Comparison of ENCODE assay signal across 1 cellular context in the genomic region with DNA sequence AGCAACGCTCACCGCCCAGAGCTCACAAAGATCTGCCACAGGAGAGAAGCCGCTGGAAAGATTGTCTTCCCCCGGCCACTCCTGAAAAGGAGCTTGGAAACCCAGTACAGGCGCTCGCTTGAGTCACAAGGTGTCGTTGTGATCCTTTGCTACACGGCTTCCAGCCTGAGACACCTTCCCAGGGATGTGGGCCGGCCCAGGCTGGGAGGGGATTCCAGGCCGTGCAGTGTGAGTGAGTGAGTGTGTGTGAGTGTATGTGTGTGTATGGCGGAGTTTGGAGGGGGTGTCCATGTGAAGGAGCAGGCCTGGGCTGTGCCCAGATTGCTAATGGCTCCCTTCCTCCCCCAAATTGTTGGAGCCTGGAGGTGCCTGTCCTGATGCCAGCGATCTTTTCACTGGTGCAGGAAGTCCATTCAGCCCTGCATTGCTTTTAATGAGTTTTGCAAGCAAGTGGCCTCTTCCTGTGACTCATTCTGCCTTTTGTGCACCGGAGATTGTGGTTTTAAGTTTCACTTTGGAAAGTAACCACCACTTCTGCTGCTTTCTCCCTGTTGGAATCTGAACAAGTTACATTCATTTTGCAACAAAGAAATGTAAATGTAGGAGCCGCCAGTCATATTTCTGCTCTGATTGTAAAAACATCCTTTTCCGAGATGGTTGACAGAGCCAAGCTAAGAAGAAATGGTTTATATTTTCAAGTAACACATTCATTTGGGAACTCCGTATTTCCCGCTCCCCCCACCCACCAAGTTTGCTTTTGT.
TF ChIP-seq lines count a peak whose summit lies in the region.

No MANE protein-coding gene starts in this region.

TF ChIP-seq in HepG2, 621 proteins besides CTCF, POLR2A, EP300 and RAD21 (continued from another document and continues in another):
- TF ChIP-seq, protein P1, sequence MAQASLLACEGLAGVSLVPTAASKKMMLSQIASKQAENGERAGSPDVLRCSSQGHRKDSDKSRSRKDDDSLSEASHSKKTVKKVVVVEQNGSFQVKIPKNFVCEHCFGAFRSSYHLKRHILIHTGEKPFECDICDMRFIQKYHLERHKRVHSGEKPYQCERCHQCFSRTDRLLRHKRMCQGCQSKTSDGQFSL (CRISPR knock-in tag; IDR thresholded peaks at IDR 0.05) = no peak
- TF ChIP-seq NFATC3 (CRISPR knock-in tag; IDR thresholded peaks at IDR 0.05) (peak; percentile 86; the same call in 1 of the 2 replicates), POLR2AphosphoS2 (IDR thresholded peaks at IDR 0.05; ENCODE audit: low read depth, low read length) (no peak), MED13 (CRISPR knock-in tag; IDR thresholded peaks at IDR 0.05) (no peak), SIN3A (IDR thresholded peaks at IDR 0.05; ENCODE audit: borderline replicate concordance, low read depth, low read length) (0 out of 2 replicates have a peak, but pooled peaks have one; percentile 31), ZNF431 (CRISPR knock-in tag; IDR thresholded peaks at IDR 0.05; ENCODE audit: borderline replicate concordance, low read depth) (0 out of 2 replicates have a peak, but pooled peaks have one; percentile 60), TOPORS (CRISPR knock-in tag; IDR thresholded peaks at IDR 0.05) (no peak), ZNF552 (CRISPR knock-in tag; IDR thresholded peaks at IDR 0.05; ENCODE audit: borderline replicate concordance) (no peak; the same call in 1 of the 2 replicates), ZNF766 (CRISPR knock-in tag; IDR thresholded peaks at IDR 0.05; ENCODE audit: borderline replicate concordance) (no peak), CBFB (CRISPR knock-in tag; IDR thresholded peaks at IDR 0.05) (peak; percentile 95), THAP11 (CRISPR knock-in tag; IDR thresholded peaks at IDR 0.05) (peak; percentile 51; the same call in 1 of the 2 replicates), CREM (IDR thresholded peaks at IDR 0.05) (peak; percentile 82), CREM (CRISPR knock-in tag; IDR thresholded peaks at IDR 0.05) (no peak), ZNF484 (CRISPR knock-in tag; IDR thresholded peaks at IDR 0.05; ENCODE audit: borderline replicate concordance, low read depth) (no peak), JDP2 (CRISPR knock-in tag; IDR thresholded peaks at IDR 0.05; ENCODE audit: borderline replicate concordance) (no peak), ZNF768 (CRISPR knock-in tag; IDR thresholded peaks at IDR 0.05) (peak; percentile 18; the same call in 1 of the 2 replicates), IKZF1 (IDR thresholded peaks at IDR 0.05) (no peak), ZNF589 (CRISPR knock-in tag; conservative IDR thresholded peaks at IDR 0.05) (no peak), ZNF775 (CRISPR knock-in tag; IDR thresholded peaks at IDR 0.05; ENCODE audit: borderline replicate concordance) (no peak), KDM5B (CRISPR knock-in tag; IDR thresholded peaks at IDR 0.05; ENCODE audit: borderline replicate concordance) (0 out of 2 replicates have a peak, but pooled peaks have one; percentile 39), FLYWCH1 (CRISPR knock-in tag; IDR thresholded peaks at IDR 0.05) (no peak), KLF11 (CRISPR knock-in tag; IDR thresholded peaks at IDR 0.05) (peak; percentile 26; the same call in 1 of the 2 replicates), ZNF720 (CRISPR knock-in tag; IDR thresholded peaks at IDR 0.05) (no peak), TEAD3 (CRISPR knock-in tag; optimal IDR thresholded peaks at IDR 0.05; ENCODE audit: borderline replicate concordance) (peak; percentile 76), MIXL1 (CRISPR knock-in tag; IDR thresholded peaks at IDR 0.05) (peak; percentile 58; the same call in 1 of the 2 replicates), SMYD3 (CRISPR knock-in tag; IDR thresholded peaks at IDR 0.05) (no peak), NCOA2 (CRISPR knock-in tag; IDR thresholded peaks at IDR 0.05) (peak; percentile 88), ZNF121 (CRISPR knock-in tag; IDR thresholded peaks at IDR 0.05) (no peak), KAT7 (CRISPR knock-in tag; IDR thresholded peaks at IDR 0.05; ENCODE audit: borderline replicate concordance) (no peak), ZNF160 (CRISPR knock-in tag; IDR thresholded peaks at IDR 0.05) (0 out of 2 replicates have a peak, but pooled peaks have one; percentile 13), ZNF790 (CRISPR knock-in tag; IDR thresholded peaks at IDR 0.05; ENCODE audit: borderline replicate concordance) (peak; percentile 72; the same call in 1 of the 2 replicates), SRF (IDR thresholded peaks at IDR 0.05; ENCODE audit: low read depth, low read length) (no peak), SALL1 (CRISPR knock-in tag; IDR thresholded peaks at IDR 0.05) (peak; percentile 73), MTF1 (CRISPR knock-in tag; IDR thresholded peaks at IDR 0.05) (no peak), ZNF546 (CRISPR knock-in tag; conservative IDR thresholded peaks at IDR 0.05) (no peak)
- TF ChIP-seq, protein P2, sequence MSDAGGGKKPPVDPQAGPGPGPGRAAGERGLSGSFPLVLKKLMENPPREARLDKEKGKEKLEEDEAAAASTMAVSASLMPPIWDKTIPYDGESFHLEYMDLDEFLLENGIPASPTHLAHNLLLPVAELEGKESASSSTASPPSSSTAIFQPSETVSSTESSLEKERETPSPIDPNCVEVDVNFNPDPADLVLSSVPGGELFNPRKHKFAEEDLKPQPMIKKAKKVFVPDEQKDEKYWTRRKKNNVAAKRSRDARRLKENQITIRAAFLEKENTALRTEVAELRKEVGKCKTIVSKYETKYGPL (CRISPR knock-in tag; IDR thresholded peaks at IDR 0.05) = no peak
- TF ChIP-seq, protein P3, sequence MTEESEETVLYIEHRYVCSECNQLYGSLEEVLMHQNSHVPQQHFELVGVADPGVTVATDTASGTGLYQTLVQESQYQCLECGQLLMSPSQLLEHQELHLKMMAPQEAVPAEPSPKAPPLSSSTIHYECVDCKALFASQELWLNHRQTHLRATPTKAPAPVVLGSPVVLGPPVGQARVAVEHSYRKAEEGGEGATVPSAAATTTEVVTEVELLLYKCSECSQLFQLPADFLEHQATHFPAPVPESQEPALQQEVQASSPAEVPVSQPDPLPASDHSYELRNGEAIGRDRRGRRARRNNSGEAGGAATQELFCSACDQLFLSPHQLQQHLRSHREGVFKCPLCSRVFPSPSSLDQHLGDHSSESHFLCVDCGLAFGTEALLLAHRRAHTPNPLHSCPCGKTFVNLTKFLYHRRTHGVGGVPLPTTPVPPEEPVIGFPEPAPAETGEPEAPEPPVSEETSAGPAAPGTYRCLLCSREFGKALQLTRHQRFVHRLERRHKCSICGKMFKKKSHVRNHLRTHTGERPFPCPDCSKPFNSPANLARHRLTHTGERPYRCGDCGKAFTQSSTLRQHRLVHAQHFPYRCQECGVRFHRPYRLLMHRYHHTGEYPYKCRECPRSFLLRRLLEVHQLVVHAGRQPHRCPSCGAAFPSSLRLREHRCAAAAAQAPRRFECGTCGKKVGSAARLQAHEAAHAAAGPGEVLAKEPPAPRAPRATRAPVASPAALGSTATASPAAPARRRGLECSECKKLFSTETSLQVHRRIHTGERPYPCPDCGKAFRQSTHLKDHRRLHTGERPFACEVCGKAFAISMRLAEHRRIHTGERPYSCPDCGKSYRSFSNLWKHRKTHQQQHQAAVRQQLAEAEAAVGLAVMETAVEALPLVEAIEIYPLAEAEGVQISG (CRISPR knock-in tag; IDR thresholded peaks at IDR 0.05) = 0 out of 2 replicates have a peak, but pooled peaks have one; percentile 53
- TF ChIP-seq, protein P4, sequence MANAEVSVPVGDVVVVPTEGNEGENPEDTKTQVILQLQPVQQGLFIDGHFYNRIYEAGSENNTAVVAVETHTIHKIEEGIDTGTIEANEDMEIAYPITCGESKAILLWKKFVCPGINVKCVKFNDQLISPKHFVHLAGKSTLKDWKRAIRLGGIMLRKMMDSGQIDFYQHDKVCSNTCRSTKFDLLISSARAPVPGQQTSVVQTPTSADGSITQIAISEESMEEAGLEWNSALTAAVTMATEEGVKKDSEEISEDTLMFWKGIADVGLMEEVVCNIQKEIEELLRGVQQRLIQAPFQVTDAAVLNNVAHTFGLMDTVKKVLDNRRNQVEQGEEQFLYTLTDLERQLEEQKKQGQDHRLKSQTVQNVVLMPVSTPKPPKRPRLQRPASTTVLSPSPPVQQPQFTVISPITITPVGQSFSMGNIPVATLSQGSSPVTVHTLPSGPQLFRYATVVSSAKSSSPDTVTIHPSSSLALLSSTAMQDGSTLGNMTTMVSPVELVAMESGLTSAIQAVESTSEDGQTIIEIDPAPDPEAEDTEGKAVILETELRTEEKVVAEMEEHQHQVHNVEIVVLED (CRISPR knock-in tag; IDR thresholded peaks at IDR 0.05; ENCODE audit: borderline replicate concordance) = peak; percentile 34; the same call in 1 of the 2 replicates
- TF ChIP-seq, protein P5, sequence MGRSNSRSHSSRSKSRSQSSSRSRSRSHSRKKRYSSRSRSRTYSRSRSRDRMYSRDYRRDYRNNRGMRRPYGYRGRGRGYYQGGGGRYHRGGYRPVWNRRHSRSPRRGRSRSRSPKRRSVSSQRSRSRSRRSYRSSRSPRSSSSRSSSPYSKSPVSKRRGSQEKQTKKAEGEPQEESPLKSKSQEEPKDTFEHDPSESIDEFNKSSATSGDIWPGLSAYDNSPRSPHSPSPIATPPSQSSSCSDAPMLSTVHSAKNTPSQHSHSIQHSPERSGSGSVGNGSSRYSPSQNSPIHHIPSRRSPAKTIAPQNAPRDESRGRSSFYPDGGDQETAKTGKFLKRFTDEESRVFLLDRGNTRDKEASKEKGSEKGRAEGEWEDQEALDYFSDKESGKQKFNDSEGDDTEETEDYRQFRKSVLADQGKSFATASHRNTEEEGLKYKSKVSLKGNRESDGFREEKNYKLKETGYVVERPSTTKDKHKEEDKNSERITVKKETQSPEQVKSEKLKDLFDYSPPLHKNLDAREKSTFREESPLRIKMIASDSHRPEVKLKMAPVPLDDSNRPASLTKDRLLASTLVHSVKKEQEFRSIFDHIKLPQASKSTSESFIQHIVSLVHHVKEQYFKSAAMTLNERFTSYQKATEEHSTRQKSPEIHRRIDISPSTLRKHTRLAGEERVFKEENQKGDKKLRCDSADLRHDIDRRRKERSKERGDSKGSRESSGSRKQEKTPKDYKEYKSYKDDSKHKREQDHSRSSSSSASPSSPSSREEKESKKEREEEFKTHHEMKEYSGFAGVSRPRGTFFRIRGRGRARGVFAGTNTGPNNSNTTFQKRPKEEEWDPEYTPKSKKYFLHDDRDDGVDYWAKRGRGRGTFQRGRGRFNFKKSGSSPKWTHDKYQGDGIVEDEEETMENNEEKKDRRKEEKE (IDR thresholded peaks at IDR 0.05) = no peak
- TF ChIP-seq, protein P6, sequence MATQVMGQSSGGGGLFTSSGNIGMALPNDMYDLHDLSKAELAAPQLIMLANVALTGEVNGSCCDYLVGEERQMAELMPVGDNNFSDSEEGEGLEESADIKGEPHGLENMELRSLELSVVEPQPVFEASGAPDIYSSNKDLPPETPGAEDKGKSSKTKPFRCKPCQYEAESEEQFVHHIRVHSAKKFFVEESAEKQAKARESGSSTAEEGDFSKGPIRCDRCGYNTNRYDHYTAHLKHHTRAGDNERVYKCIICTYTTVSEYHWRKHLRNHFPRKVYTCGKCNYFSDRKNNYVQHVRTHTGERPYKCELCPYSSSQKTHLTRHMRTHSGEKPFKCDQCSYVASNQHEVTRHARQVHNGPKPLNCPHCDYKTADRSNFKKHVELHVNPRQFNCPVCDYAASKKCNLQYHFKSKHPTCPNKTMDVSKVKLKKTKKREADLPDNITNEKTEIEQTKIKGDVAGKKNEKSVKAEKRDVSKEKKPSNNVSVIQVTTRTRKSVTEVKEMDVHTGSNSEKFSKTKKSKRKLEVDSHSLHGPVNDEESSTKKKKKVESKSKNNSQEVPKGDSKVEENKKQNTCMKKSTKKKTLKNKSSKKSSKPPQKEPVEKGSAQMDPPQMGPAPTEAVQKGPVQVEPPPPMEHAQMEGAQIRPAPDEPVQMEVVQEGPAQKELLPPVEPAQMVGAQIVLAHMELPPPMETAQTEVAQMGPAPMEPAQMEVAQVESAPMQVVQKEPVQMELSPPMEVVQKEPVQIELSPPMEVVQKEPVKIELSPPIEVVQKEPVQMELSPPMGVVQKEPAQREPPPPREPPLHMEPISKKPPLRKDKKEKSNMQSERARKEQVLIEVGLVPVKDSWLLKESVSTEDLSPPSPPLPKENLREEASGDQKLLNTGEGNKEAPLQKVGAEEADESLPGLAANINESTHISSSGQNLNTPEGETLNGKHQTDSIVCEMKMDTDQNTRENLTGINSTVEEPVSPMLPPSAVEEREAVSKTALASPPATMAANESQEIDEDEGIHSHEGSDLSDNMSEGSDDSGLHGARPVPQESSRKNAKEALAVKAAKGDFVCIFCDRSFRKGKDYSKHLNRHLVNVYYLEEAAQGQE (IDR thresholded peaks at IDR 0.05; ENCODE audit: borderline replicate concordance in 1 of 2, low read depth in 1 of 2, low read length in 2 of 2) = peak in 1 of 2 experiments; percentile 68; a peak in 2 of 4 replicates
- TF ChIP-seq, protein P7, sequence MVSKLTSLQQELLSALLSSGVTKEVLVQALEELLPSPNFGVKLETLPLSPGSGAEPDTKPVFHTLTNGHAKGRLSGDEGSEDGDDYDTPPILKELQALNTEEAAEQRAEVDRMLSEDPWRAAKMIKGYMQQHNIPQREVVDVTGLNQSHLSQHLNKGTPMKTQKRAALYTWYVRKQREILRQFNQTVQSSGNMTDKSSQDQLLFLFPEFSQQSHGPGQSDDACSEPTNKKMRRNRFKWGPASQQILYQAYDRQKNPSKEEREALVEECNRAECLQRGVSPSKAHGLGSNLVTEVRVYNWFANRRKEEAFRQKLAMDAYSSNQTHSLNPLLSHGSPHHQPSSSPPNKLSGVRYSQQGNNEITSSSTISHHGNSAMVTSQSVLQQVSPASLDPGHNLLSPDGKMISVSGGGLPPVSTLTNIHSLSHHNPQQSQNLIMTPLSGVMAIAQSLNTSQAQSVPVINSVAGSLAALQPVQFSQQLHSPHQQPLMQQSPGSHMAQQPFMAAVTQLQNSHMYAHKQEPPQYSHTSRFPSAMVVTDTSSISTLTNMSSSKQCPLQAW (CRISPR knock-in tag; IDR thresholded peaks at IDR 0.05) = no peak
